Comparison of ENCODE assay signal across 1 cellular context in the genomic region with DNA sequence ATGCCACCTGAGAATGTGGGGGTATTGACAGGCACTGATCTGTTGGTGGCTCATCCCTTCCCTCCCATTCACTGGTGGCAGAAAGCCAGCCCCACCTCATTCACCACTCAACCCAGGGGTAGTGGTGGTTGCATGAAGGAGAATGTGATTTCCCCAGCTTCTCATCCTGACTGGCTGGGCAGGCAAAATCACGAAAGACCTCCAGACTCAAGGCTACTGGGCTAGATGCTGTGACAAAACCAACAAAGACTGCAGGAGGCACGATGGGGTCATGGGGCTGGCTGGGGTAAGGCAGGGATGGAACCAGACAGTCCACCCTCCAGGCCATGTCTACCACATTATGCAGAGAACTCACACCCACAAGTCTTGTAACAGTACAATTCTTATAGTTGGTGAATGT.
TF ChIP-seq lines count a peak whose summit lies in the region.

No MANE protein-coding gene starts in this region.

TF ChIP-seq in GM12878, 131 proteins besides CTCF, POLR2A, EP300 and RAD21:
- TF ChIP-seq TBL1XR1 (IDR thresholded peaks at IDR 0.05; ENCODE audit: low read depth, low read length), result no peak
- TF ChIP-seq YY1 (IDR thresholded peaks at IDR 0.05; ENCODE audit: low read depth, low read length), result no peak
- TF ChIP-seq KAT2A (conservative IDR thresholded peaks at IDR 0.05; ENCODE audit: control insufficient read depth, low read depth, low read length), result no peak
- TF ChIP-seq BACH1 (IDR thresholded peaks at IDR 0.05; ENCODE audit: borderline replicate concordance), result no peak
- TF ChIP-seq USF2 (IDR thresholded peaks at IDR 0.05; ENCODE audit: borderline replicate concordance, low read depth, low read length), result no peak
- no peak for TF ChIP-seq CREB1 (IDR thresholded peaks at IDR 0.05; ENCODE audit: low read depth)
